ENCODE assay signal across 25 cellular contexts in genomic region chr9:75909776-75910175, GRCh38. TPM values are rescaled to one million over a fixed set of nuclear protein-coding genes. Genes with fewer than 3 reads are reported as not detected.
DNase-seq lines count a peak whose midpoint lies in the region; ATAC-seq and TF ChIP-seq lines count a peak whose summit lies in the region.
"Had no signal": no experiment of that assay in that cellular context is flagged by ENCODE, and none has a peak within 500 bp of the region (broad histone marks: within the 10 kb centered on the region; RNA-seq: fewer than 3 reads in every experiment).

No MANE protein-coding gene starts in this region.

- H3K4me1 ChIP-seq in left ventricle myocardium inferior: peaks cover 5% of the 10 kb centered on the region
- H3K4me1 ChIP-seq: BLaER1, HAP-1 had no signal

- intact Hi-C loops in activated naive CD4-positive, alpha-beta T cell treated with anti-CD3 and anti-CD28 coated beads for 36 hours (cut with micrococcal nuclease): no loop called here
- intact Hi-C loops in left ventricle myocardium inferior (cut with micrococcal nuclease): no loop called here

- H3K27me3 ChIP-seq in left ventricle myocardium inferior (ENCODE audit: low read depth): no peaks in the 10 kb centered on the region
- H3K27me3 ChIP-seq: BLaER1, cardiac muscle cell, heart left ventricle, Peyer's patch, tibial nerve had no signal

- H3K9me3 Mint-ChIP-seq in activated naive CD4-positive, alpha-beta T cell treated with anti-CD3 and anti-CD28 coated beads for 36 hours: no peaks in the 10 kb centered on the region

- no peak for ATAC-seq in GM21390 (IDR thresholded peaks at IDR 0.05; ENCODE audit: unreplicated experiment)
- ATAC-seq: activated CD4-positive, CD25-positive, alpha-beta regulatory T cell treated with anti-CD3 and anti-CD28 coated beads, Interleukin-2, amount 50 U/mL, for 24 hours; heart left ventricle had no signal

- no peak overlapping the region for H3K27ac ChIP-seq in left ventricle myocardium inferior (replicated peaks)
- H3K27ac ChIP-seq: BLaER1, cardiac muscle cell, heart left ventricle, tibial nerve had no signal

- TF ChIP-seq CTCF in left ventricle myocardium inferior (IDR thresholded peaks at IDR 0.05; ENCODE audit: borderline replicate concordance): no peak

- no peak overlapping the region for H3K4me3 ChIP-seq in left ventricle myocardium inferior
- H3K4me3 ChIP-seq: BLaER1, cardiac muscle cell, HAP-1, heart left ventricle, Peyer's patch, tibial nerve had no signal

- H3K27me3 Mint-ChIP-seq in activated naive CD4-positive, alpha-beta T cell treated with anti-CD3 and anti-CD28 coated beads for 36 hours (ENCODE audit: low read depth): no peaks in the 10 kb centered on the region

- no peaks in the 10 kb centered on the region for H3K36me3 ChIP-seq in left ventricle myocardium inferior
- H3K36me3 ChIP-seq: BLaER1, cardiac muscle cell, HAP-1, heart left ventricle, Peyer's patch, tibial nerve had no signal

- no peak overlapping the region for H3K4me3 Mint-ChIP-seq in activated naive CD4-positive, alpha-beta T cell treated with anti-CD3 and anti-CD28 coated beads for 36 hours
- H3K4me3 Mint-ChIP-seq: nephron progenitor cell had no signal

- H3K4me1 Mint-ChIP-seq in activated naive CD4-positive, alpha-beta T cell treated with anti-CD3 and anti-CD28 coated beads for 36 hours (ENCODE audit: low read depth): peaks cover 54% of the 10 kb centered on the region

- no peaks in the 10 kb centered on the region for H3K9me3 ChIP-seq in left ventricle myocardium inferior (replicated peaks)
- H3K9me3 ChIP-seq: BLaER1, heart left ventricle, Peyer's patch, tibial nerve had no signal

- DNase-seq in activated naive CD4-positive, alpha-beta T cell treated with anti-CD3 and anti-CD28 coated beads for 36 hours: peak; percentile 29
- no peak for DNase-seq in activated naive CD4-positive, alpha-beta T cell treated with anti-CD3 and anti-CD28 coated beads, Interleukin-2, amount 50 U/mL, for 16 hours
- DNase-seq in NCI-H2029 treated with DMSO at 0.1 percent for 48 hours (lab: John Stamatoyannopoulos, UW): peak; percentile 65
- peak; percentile 30 for DNase-seq in astrocyte of the hippocampus (ENCODE audit: low read depth, low spot score)
- DNase-seq in left ventricle myocardium inferior: no peak
- DNase-seq in activated T-cell treated with anti-CD3 and anti-CD28 coated beads, Interleukin-2, amount 50 U/mL, for 1 hour: no peak
- DNase-seq: ACHN; activated naive CD4-positive, alpha-beta T cell; activated T-cell treated with anti-CD3 and anti-CD28 coated beads, Interleukin-2, amount 50 U/mL, for 48 hours; cortex of kidney; GF-D8; heart left ventricle; NCI-H1105 treated with DMSO at 0.1 percent for 48 hours; NCI-H2081 treated with DMSO at 0.1 percent for 48 hours; NCI-H526 treated with DMSO at 0.1 percent for 48 hours; nephron progenitor cell; small intestine; T-helper 1 cell had no signal

- CTCF ChIA-PET in activated naive CD4-positive, alpha-beta T cell treated with anti-CD3 and anti-CD28 coated beads for 36 hours (lab: Charles Lee): interaction anchor here (0.5 kb wide), 1 partner anchor 384 kb away, joined by 3 read pairs; no protein-coding TSS in a partner anchor

- H3K27ac Mint-ChIP-seq in activated naive CD4-positive, alpha-beta T cell treated with anti-CD3 and anti-CD28 coated beads for 36 hours: no peak overlapping the region

- peaks cover 4% of the 10 kb centered on the region for H3K36me3 Mint-ChIP-seq in activated naive CD4-positive, alpha-beta T cell treated with anti-CD3 and anti-CD28 coated beads for 36 hours (ENCODE audit: low read depth)

RNA-seq across cellular contexts. Expression of gene PCSK5, which starts 19.3 kb away (rescaled TPM):
- 1 to 10 TPM; 5.7 to 6.0 TPM for total RNA-seq in activated naive CD4-positive, alpha-beta T cell treated with anti-CD3 and anti-CD28 coated beads for 36 hours
- total RNA-seq in left ventricle myocardium inferior: 5.6 TPM

Comparison
In these comparisons a context has a peak if more than half of its experiments do, and no peak if none do; other contexts are left out.
1. DNase-seq: peak in activated naive CD4-positive, alpha-beta T cell treated with anti-CD3 and anti-CD28 coated beads for 36 hours (single experiment), NCI-H2029 treated with DMSO at 0.1 percent for 48 hours (single experiment) and astrocyte of the hippocampus (single experiment); none in activated naive CD4-positive, alpha-beta T cell treated with anti-CD3 and anti-CD28 coated beads, Interleukin-2, amount 50 U/mL, for 16 hours (single experiment), left ventricle myocardium inferior (single experiment) and activated T-cell treated with anti-CD3 and anti-CD28 coated beads, Interleukin-2, amount 50 U/mL, for 1 hour (single experiment).